ENCODE assay signal across 14 cellular contexts in genomic region chr11:1348146-1348545, GRCh38. TPM values are rescaled to one million over a fixed set of nuclear protein-coding genes. Genes with fewer than 3 reads are reported as not detected.
A peak's percentile ranks its signal among the peaks of the same experiment; 100 is the strongest.
DNase-seq lines count a peak whose midpoint lies in the region; ATAC-seq and TF ChIP-seq lines count a peak whose summit lies in the region.
"Had no signal": no experiment of that assay in that cellular context is flagged by ENCODE, and none has a peak within 500 bp of the region (broad histone marks: within the 10 kb centered on the region; RNA-seq: fewer than 3 reads in every experiment).

No MANE protein-coding gene starts in this region.

- H3K36me3 ChIP-seq in endodermal cell (ENCODE audit: control insufficient read depth, insufficient read depth, low read length) (no peaks in the 10 kb centered on the region), upper lobe of right lung (no peaks in the 10 kb centered on the region), HAP-1 (replicated peaks) (no peaks in the 10 kb centered on the region)
- H3K36me3 ChIP-seq in CD4-positive, alpha-beta memory T cell (ENCODE audit: insufficient read depth, low read length) = no peaks in the 10 kb centered on the region

- peaks cover 4% of the 10 kb centered on the region for H3K4me1 Mint-ChIP-seq in endodermal cell
- peaks cover 0 to 3% (median 0%) of the 10 kb centered on the region in 4 donors for H3K4me1 Mint-ChIP-seq in CD4-positive, alpha-beta memory T cell
- H3K4me1 Mint-ChIP-seq: B cell had no signal

- H3K27me3 ChIP-seq in endodermal cell (ENCODE audit: control insufficient read depth, insufficient read depth, low read length, poor library complexity, severe bottlenecking) = no peaks in the 10 kb centered on the region
- H3K27me3 ChIP-seq in upper lobe of right lung = no peaks in the 10 kb centered on the region
- H3K27me3 ChIP-seq in HAP-1 (ENCODE audit: low read depth) = no peaks in the 10 kb centered on the region
- H3K27me3 ChIP-seq in CD4-positive, alpha-beta memory T cell (ENCODE audit: insufficient read depth, low read length) = no peaks in the 10 kb centered on the region

- POLR2A ChIA-PET in CD4-positive, alpha-beta memory T cell (lab: Charles Lee; ENCODE audit: partially characterized antibody) = no interaction called here

- ATAC-seq in left ventricle myocardium superior (no peak), upper lobe of right lung (no peak)
- ATAC-seq: CD8-positive, alpha-beta T cell had no signal

- no peak overlapping the region for H3K27ac Mint-ChIP-seq in endodermal cell
- no peak overlapping the region for H3K27ac Mint-ChIP-seq in CD4-positive, alpha-beta memory T cell
- H3K27ac Mint-ChIP-seq: B cell; CD8-positive, alpha-beta T cell; IgD-negative memory B cell had no signal

- H3K27me3 Mint-ChIP-seq in endodermal cell (ENCODE audit: insufficient read depth) = peaks cover 8% of the 10 kb centered on the region
- no peaks in the 10 kb centered on the region for H3K27me3 Mint-ChIP-seq in CD4-positive, alpha-beta memory T cell
- H3K27me3 Mint-ChIP-seq: B cell had no signal

- H3K36me3 Mint-ChIP-seq in endodermal cell (ENCODE audit: low read depth) = no peaks in the 10 kb centered on the region
- no peaks in the 10 kb centered on the region for H3K36me3 Mint-ChIP-seq in CD4-positive, alpha-beta memory T cell
- H3K36me3 Mint-ChIP-seq: CD8-positive, alpha-beta T cell; IgD-negative memory B cell had no signal

- H3K4me3 ChIP-seq in endodermal cell (ENCODE audit: low read length) (no peak overlapping the region), upper lobe of right lung (no peak overlapping the region), HAP-1 (no peak overlapping the region)
- no peak overlapping the region for H3K4me3 ChIP-seq in CD4-positive, alpha-beta memory T cell (ENCODE audit: low read length in 2 of 2)

- intact Hi-C loops in cardiac septum (cut with DNase I) (no loop called here), left ventricle myocardium superior (cut with micrococcal nuclease) (no loop called here), posterior vena cava (cut with DNase I) (no loop called here), upper lobe of right lung (cut with DNase I) (no loop called here)
- intact Hi-C loops in CD4-positive, alpha-beta memory T cell (cut with micrococcal nuclease) = no loop called here

- DNase-seq in cardiac septum (ENCODE audit: low spot score) = peak; percentile 38
- no peak for DNase-seq in left ventricle myocardium superior
- no peak for DNase-seq in endodermal cell
- DNase-seq in posterior vena cava (ENCODE audit: low spot score) = peak; percentile 67
- DNase-seq in upper lobe of right lung = peak; percentile 32
- no peak for DNase-seq in NCI-H510A treated with DMSO at 0.1 percent for 48 hours (lab: John Stamatoyannopoulos, UW)
- no peak for DNase-seq in HAP-1 (ENCODE audit: low spot score in 2 of 2)
- no peak for DNase-seq in CD4-positive, alpha-beta memory T cell
- DNase-seq: C1 segment of cervical spinal cord; CD8-positive, alpha-beta T cell; COR-L47; GF-D8 had no signal

- 94 to 97% methylated on average over 11 to 12 of the region's 12 CpGs for WGBS in endodermal cell (ENCODE audit: insufficient coverage in 1 of 2, insufficient read length in 1 of 2), 2 experiments

- H3K27ac ChIP-seq in endodermal cell (ENCODE audit: low read depth, low read length) = peak overlapping the region; percentile 99
- no peak overlapping the region for H3K27ac ChIP-seq in upper lobe of right lung
- H3K27ac ChIP-seq in CD4-positive, alpha-beta memory T cell (ENCODE audit: low read depth, low read length) = no peak overlapping the region

- H3K9me3 ChIP-seq in endodermal cell (ENCODE audit: control insufficient read depth, low read length) (no peaks in the 10 kb centered on the region), upper lobe of right lung (no peaks in the 10 kb centered on the region), HAP-1 (no peaks in the 10 kb centered on the region)
- H3K9me3 ChIP-seq in CD4-positive, alpha-beta memory T cell (ENCODE audit: control insufficient read depth in 1 of 2, low read length in 2 of 2) = no peaks in the 10 kb centered on the region

- in situ Hi-C loops in HAP-1 (cut with MboI; ENCODE audit: low sequenced_read_pairs) = no loop called here

- H3K4me3 Mint-ChIP-seq in endodermal cell = no peak overlapping the region
- H3K4me3 Mint-ChIP-seq in CD4-positive, alpha-beta memory T cell = no peak overlapping the region
- H3K4me3 Mint-ChIP-seq: B cell; CD8-positive, alpha-beta T cell; IgD-negative memory B cell had no signal

- CTCF ChIA-PET in CD4-positive, alpha-beta memory T cell (lab: Charles Lee; ENCODE audit: partially characterized antibody) = no interaction called here

- H3K4me1 ChIP-seq in endodermal cell (ENCODE audit: control insufficient read depth, insufficient read depth, low read length) (no peaks in the 10 kb centered on the region), upper lobe of right lung (no peaks in the 10 kb centered on the region), HAP-1 (no peaks in the 10 kb centered on the region)
- no peaks in the 10 kb centered on the region for H3K4me1 ChIP-seq in CD4-positive, alpha-beta memory T cell (ENCODE audit: insufficient read depth, low read length)

- no peaks in the 10 kb centered on the region for H3K9me3 Mint-ChIP-seq in endodermal cell
- H3K9me3 Mint-ChIP-seq in CD4-positive, alpha-beta memory T cell = no peaks in the 10 kb centered on the region
- H3K9me3 Mint-ChIP-seq: CD8-positive, alpha-beta T cell; IgD-negative memory B cell had no signal

- no peak overlapping the region for H3K9ac ChIP-seq in endodermal cell (ENCODE audit: extremely low read depth, low read length, poor library complexity, severe bottlenecking)

- no peak for TF ChIP-seq CTCF in endodermal cell (conservative IDR thresholded peaks at IDR 0.05)
- TF ChIP-seq CTCF in upper lobe of right lung (IDR thresholded peaks at IDR 0.05) = no peak

RNA-seq across cellular contexts. Expression of gene TOLLIP, which starts 38.7 kb away (rescaled TPM):
- total RNA-seq in cardiac septum (46.9 TPM), left ventricle myocardium superior (50.2 TPM), endodermal cell (10 to 100 TPM; 34.3 to 37.4 TPM), posterior vena cava (10 to 100 TPM; 44.1 to 46.4 TPM), upper lobe of right lung (71.1 TPM)
- 21.1 TPM for polyA plus RNA-seq in endodermal cell (2013, experiment 1 of 2)
- 19.8 TPM for polyA plus RNA-seq in endodermal cell (2013, experiment 2 of 2)
- total RNA-seq in CD4-positive, alpha-beta memory T cell = 10 to 100 TPM; 49.3 to 51.4 TPM
- 10 to 100 TPM; 29.8 to 34.0 TPM for polyA plus RNA-seq in CD4-positive, alpha-beta memory T cell

RNA-seq across cellular contexts. Expression of gene BRSK2, which starts 41.6 kb away (rescaled TPM):
- total RNA-seq in cardiac septum = 0.16 TPM
- total RNA-seq in left ventricle myocardium superior = 0.74 TPM
- 10 to 100 TPM in 1 of 2 donors, 1 to 10 TPM in 1; 9.4 to 10.3 TPM for total RNA-seq in endodermal cell
- 43.7 TPM for polyA plus RNA-seq in endodermal cell (2013, experiment 1 of 2)
- polyA plus RNA-seq in endodermal cell (2013, experiment 2 of 2) = 37.6 TPM
- total RNA-seq in posterior vena cava = 1 to 10 TPM in 1 of 2 donors, under 1 TPM in 1; 0.81 to 1.0 TPM
- 0.26 TPM for total RNA-seq in upper lobe of right lung
- under 1 TPM; 0.35 to 0.47 TPM for total RNA-seq in CD4-positive, alpha-beta memory T cell
- under 1 TPM; 0.18 to 0.30 TPM for polyA plus RNA-seq in CD4-positive, alpha-beta memory T cell
- polyA plus RNA-seq: IgD-negative memory B cell had no signal

Comparison
In these comparisons a context has a peak if more than half of its experiments do, and no peak if none do; other contexts are left out.
1. DNase-seq: peak in cardiac septum (single experiment), posterior vena cava (single experiment) and upper lobe of right lung (single experiment); none in left ventricle myocardium superior (single experiment), endodermal cell (single experiment), NCI-H510A treated with DMSO at 0.1 percent for 48 hours (single experiment), HAP-1 (0 of 2) and CD4-positive, alpha-beta memory T cell (0 of 5).